ENCODE assay signal across 1 cellular context in genomic region chr20:13654463-13655023, GRCh38.
TF ChIP-seq lines count a peak whose summit lies in the region.

No MANE protein-coding gene starts in this region.

TF ChIP-seq in GM23338, 12 proteins besides CTCF, POLR2A, EP300 and RAD21 (continued from another document):
- TF ChIP-seq, protein P1, sequence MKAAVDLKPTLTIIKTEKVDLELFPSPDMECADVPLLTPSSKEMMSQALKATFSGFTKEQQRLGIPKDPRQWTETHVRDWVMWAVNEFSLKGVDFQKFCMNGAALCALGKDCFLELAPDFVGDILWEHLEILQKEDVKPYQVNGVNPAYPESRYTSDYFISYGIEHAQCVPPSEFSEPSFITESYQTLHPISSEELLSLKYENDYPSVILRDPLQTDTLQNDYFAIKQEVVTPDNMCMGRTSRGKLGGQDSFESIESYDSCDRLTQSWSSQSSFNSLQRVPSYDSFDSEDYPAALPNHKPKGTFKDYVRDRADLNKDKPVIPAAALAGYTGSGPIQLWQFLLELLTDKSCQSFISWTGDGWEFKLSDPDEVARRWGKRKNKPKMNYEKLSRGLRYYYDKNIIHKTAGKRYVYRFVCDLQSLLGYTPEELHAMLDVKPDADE (IDR thresholded peaks at IDR 0.05): no peak
TF ChIP-seq in GM23338: peak in this region for 0.
